ENCODE assay signal across 20 cellular contexts in genomic region chr7:133858311-133858710, GRCh38.
DNase-seq lines count a peak whose midpoint lies in the region; ATAC-seq, FAIRE-seq and TF ChIP-seq lines count a peak whose summit lies in the region.
"Had no signal": no experiment of that assay in that cellular context is flagged by ENCODE, and none has a peak within 500 bp of the region (broad histone marks: within the 10 kb centered on the region; RNA-seq: fewer than 3 reads in every experiment).

No MANE protein-coding gene starts in this region.

- ATAC-seq in K562 (no peak), foreskin keratinocyte (no peak), GM18502 (IDR thresholded peaks at IDR 0.05; ENCODE audit: poor library complexity, unreplicated experiment) (no peak), Right ventricle myocardium superior (ENCODE audit: poor library complexity) (no peak)
- ATAC-seq: GM12878 had no signal

- peaks cover 0 to 3% (median 0%) of the 10 kb centered on the region in 3 donors for H3K36me3 Mint-ChIP-seq in CD8-positive, alpha-beta memory T cell

- no peak for TF ChIP-seq CTCF in K562 (IDR thresholded peaks at IDR 0.05 in 2 of 3, conservative IDR thresholded peaks at IDR 0.05 in 1 of 3; ENCODE audit: insufficient read depth in 2 of 3, low read depth in 1 of 3, low read length in 3 of 3)
- no peak for TF ChIP-seq CTCF in bronchial epithelial cell (IDR thresholded peaks at IDR 0.05; ENCODE audit: insufficient read depth, low read length, severe bottlenecking)
- no peak for TF ChIP-seq CTCF in foreskin keratinocyte (conservative IDR thresholded peaks at IDR 0.05)
- TF ChIP-seq CTCF in neural cell (IDR thresholded peaks at IDR 0.05; ENCODE audit: poor library complexity, severe bottlenecking), result no peak

- H3K9ac ChIP-seq in K562 (ENCODE audit: insufficient read depth in 1 of 2, low read depth in 2 of 2, low read length in 2 of 2) (no peak overlapping the region), neural cell (ENCODE audit: low read length) (no peak overlapping the region)

- intact Hi-C loops in K562 (cut with micrococcal nuclease) (loop anchor here (10.0 kb wide), 2 partner anchors 276 to 466 kb away; no protein-coding TSS in a partner anchor), Right ventricle myocardium superior (cut with DNase I) (no loop called here)

- H3K4me1 Mint-ChIP-seq in CD8-positive, alpha-beta memory T cell, result peaks cover 0 to 2% (median 0%) of the 10 kb centered on the region in 3 donors

- H3K9me2 ChIP-seq in neural cell (ENCODE audit: insufficient read depth, low read length), result no peaks in the 10 kb centered on the region

- no peaks in the 10 kb centered on the region for H3K4me1 ChIP-seq in K562 (replicated peaks in 1 of 2; ENCODE audit: control insufficient read depth in 2 of 2, insufficient read depth in 2 of 2, low read length in 2 of 2)
- peaks cover 7% of the 10 kb centered on the region for H3K4me1 ChIP-seq in foreskin keratinocyte
- no peaks in the 10 kb centered on the region for H3K4me1 ChIP-seq in CD8-positive, alpha-beta memory T cell (ENCODE audit: insufficient read depth, low read length)
- H3K4me1 ChIP-seq: HAP-1 had no signal

- H3K27me3 ChIP-seq in K562 (ENCODE audit: control insufficient read depth in 2 of 2, insufficient read depth in 2 of 2, low read length in 2 of 2) (no peaks in the 10 kb centered on the region), bronchial epithelial cell (ENCODE audit: control insufficient read depth, insufficient read depth, low read length) (no peaks in the 10 kb centered on the region), foreskin keratinocyte (no peaks in the 10 kb centered on the region), neural cell (ENCODE audit: insufficient read depth, low read depth, low read length) (no peaks in the 10 kb centered on the region)
- no peaks in the 10 kb centered on the region for H3K27me3 ChIP-seq in CD8-positive, alpha-beta memory T cell (ENCODE audit: insufficient read depth, low read length, poor library complexity, severe bottlenecking)

- TF ChIP-seq POLR2A in K562 (conservative IDR thresholded peaks at IDR 0.05), result no peak

- no peaks in the 10 kb centered on the region for H3K9me1 ChIP-seq in K562 (ENCODE audit: control insufficient read depth, insufficient read depth, low read length)

- H3K4me3 Mint-ChIP-seq in CD8-positive, alpha-beta memory T cell, result no peak overlapping the region
- H3K4me3 Mint-ChIP-seq: CD4-positive, alpha-beta memory T cell; HFFc6 had no signal

- H3K4me3 ChIP-seq in K562, result no peak overlapping the region
- H3K4me3 ChIP-seq in bronchial epithelial cell (ENCODE audit: low read depth, low read length), result no peak overlapping the region
- no peak overlapping the region for H3K4me3 ChIP-seq in neural cell (ENCODE audit: low read length)
- H3K4me3 ChIP-seq in CD8-positive, alpha-beta memory T cell (ENCODE audit: low read length), result no peak overlapping the region
- H3K4me3 ChIP-seq: GM12878, HAP-1 had no signal

- POLR2A ChIA-PET in K562 (lab: Yijun Ruan, JAX), result no interaction called here
- POLR2A ChIA-PET in CD8-positive, alpha-beta memory T cell (lab: Charles Lee), result no interaction called here

- H3K27ac Mint-ChIP-seq in CD8-positive, alpha-beta memory T cell, result no peak overlapping the region
- H3K27ac Mint-ChIP-seq: CD4-positive, alpha-beta memory T cell; HFFc6 had no signal

- in situ Hi-C loops in K562 (cut with MboI), result no loop called here

- no peaks in the 10 kb centered on the region for H3K27me3 Mint-ChIP-seq in CD8-positive, alpha-beta memory T cell
- H3K27me3 Mint-ChIP-seq: CD4-positive, alpha-beta memory T cell had no signal

- TF ChIP-seq RAD21 in K562 (CRISPR knock-in tag; conservative IDR thresholded peaks at IDR 0.05 in 1 of 2, IDR thresholded peaks at IDR 0.05 in 1 of 2) (no peak), neural cell (conservative IDR thresholded peaks at IDR 0.05) (no peak)

- no peaks in the 10 kb centered on the region for H3K9me3 Mint-ChIP-seq in CD8-positive, alpha-beta memory T cell
- H3K9me3 Mint-ChIP-seq: HFFc6 had no signal

- no peak overlapping the region for H2AFZ ChIP-seq in K562 (ENCODE audit: low read depth, low read length)
- no peak overlapping the region for H2AFZ ChIP-seq in neural cell (ENCODE audit: low read depth, low read length)

- H3K36me3 ChIP-seq in K562 (ENCODE audit: control insufficient read depth, insufficient read depth, low read length) (no peaks in the 10 kb centered on the region), bronchial epithelial cell (ENCODE audit: control insufficient read depth, insufficient read depth, low read length) (no peaks in the 10 kb centered on the region), neural cell (ENCODE audit: insufficient read depth, low read length) (no peaks in the 10 kb centered on the region)
- no peaks in the 10 kb centered on the region for H3K36me3 ChIP-seq in CD8-positive, alpha-beta memory T cell (ENCODE audit: insufficient read depth, low read length)
- H3K36me3 ChIP-seq: HAP-1 had no signal

- WGBS in K562 (ENCODE audit: insufficient coverage, low coverage, missing lambda C conversion rate), result 74% methylated on average over 6 of the region's 6 CpGs

- no TSS peak for BruUV-seq in K562 (replicated peaks; lab: Mats Ljungman, UMichigan)

- FAIRE-seq in K562 (lab: Jason Lieb, UNC) (no peak), bronchial epithelial cell (lab: Jason Lieb, UNC) (peak; percentile 36)
- FAIRE-seq: GM12878, GM18507, H54 had no signal

- DNase-seq in K562 (ENCODE audit: extremely low read depth in 1 of 4, low spot score in 3 of 4), result no peak
- peak; percentile 35 for DNase-seq in bronchial epithelial cell (ENCODE audit: low read depth)
- DNase-seq in foreskin keratinocyte, result peak; percentile 55 to 73
- DNase-seq in CD8-positive, alpha-beta memory T cell, result no peak
- no peak for DNase-seq in Right ventricle myocardium superior
- DNase-seq: C1 segment of cervical spinal cord; Caco-2; CD4-positive, alpha-beta memory T cell; DMS 273 treated with DMSO at 0.1 percent for 48 hours; DMS79; EL; GDM1; GOT3; HFFc6 had no signal

- no peak overlapping the region for H3K4me2 ChIP-seq in K562 (ENCODE audit: insufficient read depth, low read length)
- H3K4me2 ChIP-seq in neural cell (ENCODE audit: low read length), result no peak overlapping the region

- H3K9me3 ChIP-seq in K562 (replicated peaks; ENCODE audit: control insufficient read depth, insufficient read depth, low read depth, low read length), result no peaks in the 10 kb centered on the region
- no peaks in the 10 kb centered on the region for H3K9me3 ChIP-seq in neural cell (ENCODE audit: low read length)
- H3K9me3 ChIP-seq in CD8-positive, alpha-beta memory T cell (ENCODE audit: low read length), result no peaks in the 10 kb centered on the region
- H3K9me3 ChIP-seq: Caco-2, HAP-1 had no signal

- CTCF ChIA-PET in K562 (lab: Yijun Ruan, JAX; ENCODE audit: low intra/inter-chr PET ratio), result no interaction called here
- CTCF ChIA-PET in CD8-positive, alpha-beta memory T cell (lab: Charles Lee), result no interaction called here

- no peaks in the 10 kb centered on the region for H3F3A ChIP-seq in neural cell (ENCODE audit: insufficient read depth, low read length, poor library complexity, severe bottlenecking)

- H4K20me1 ChIP-seq in K562 (replicated peaks; ENCODE audit: control insufficient read depth, insufficient read depth, low read length) (no peaks in the 10 kb centered on the region; the same call in 1 of the 2 replicates), neural cell (ENCODE audit: insufficient read depth) (no peaks in the 10 kb centered on the region)

- H3K27ac ChIP-seq in K562 (ENCODE audit: extremely low read depth, low read depth, low read length) (no peak overlapping the region), foreskin keratinocyte (no peak overlapping the region), neural cell (ENCODE audit: low read length) (peak overlapping the region; percentile 71)
- H3K27ac ChIP-seq in CD8-positive, alpha-beta memory T cell (ENCODE audit: low read depth, low read length), result no peak overlapping the region

- H3K79me2 ChIP-seq in K562 (ENCODE audit: control insufficient read depth, insufficient read depth, low read length) (no peaks in the 10 kb centered on the region), neural cell (replicated peaks; ENCODE audit: insufficient read depth, low read length) (no peaks in the 10 kb centered on the region)

- no peak for TF ChIP-seq EP300 in K562 (IDR thresholded peaks at IDR 0.05; ENCODE audit: low read length)
- TF ChIP-seq EP300 in neural cell (conservative IDR thresholded peaks at IDR 0.05; ENCODE audit: poor library complexity, severe bottlenecking), result no peak

TF ChIP-seq in K562, 482 proteins besides CTCF, POLR2A, EP300 and RAD21:
- 0 out of 2 replicates have a peak, but pooled peaks have one; percentile 32 for TF ChIP-seq SPI1 (IDR thresholded peaks at IDR 0.05; ENCODE audit: borderline replicate concordance, low read depth, low read length)
- no peak for TF ChIP-seq ZNF668 (CRISPR knock-in tag; IDR thresholded peaks at IDR 0.05)

TF ChIP-seq in neural cell, 6 proteins besides CTCF, POLR2A, EP300 and RAD21:
- TF ChIP-seq POLR2AphosphoS5 (IDR thresholded peaks at IDR 0.05), result no peak
- TF ChIP-seq SMC3 (conservative IDR thresholded peaks at IDR 0.05; ENCODE audit: poor library complexity), result no peak
- TF ChIP-seq TAF1 (IDR thresholded peaks at IDR 0.05; ENCODE audit: low read depth), result no peak

Comparison
In these comparisons a context has a peak if more than half of its experiments do, and no peak if none do; other contexts are left out.
1. DNase-seq: peak in bronchial epithelial cell (single experiment) and foreskin keratinocyte (2 of 2); none in K562 (0 of 4), CD8-positive, alpha-beta memory T cell (0 of 5) and Right ventricle myocardium superior (single experiment).